8 cellular contexts compared by ENCODE assay signal in the genomic region with DNA sequence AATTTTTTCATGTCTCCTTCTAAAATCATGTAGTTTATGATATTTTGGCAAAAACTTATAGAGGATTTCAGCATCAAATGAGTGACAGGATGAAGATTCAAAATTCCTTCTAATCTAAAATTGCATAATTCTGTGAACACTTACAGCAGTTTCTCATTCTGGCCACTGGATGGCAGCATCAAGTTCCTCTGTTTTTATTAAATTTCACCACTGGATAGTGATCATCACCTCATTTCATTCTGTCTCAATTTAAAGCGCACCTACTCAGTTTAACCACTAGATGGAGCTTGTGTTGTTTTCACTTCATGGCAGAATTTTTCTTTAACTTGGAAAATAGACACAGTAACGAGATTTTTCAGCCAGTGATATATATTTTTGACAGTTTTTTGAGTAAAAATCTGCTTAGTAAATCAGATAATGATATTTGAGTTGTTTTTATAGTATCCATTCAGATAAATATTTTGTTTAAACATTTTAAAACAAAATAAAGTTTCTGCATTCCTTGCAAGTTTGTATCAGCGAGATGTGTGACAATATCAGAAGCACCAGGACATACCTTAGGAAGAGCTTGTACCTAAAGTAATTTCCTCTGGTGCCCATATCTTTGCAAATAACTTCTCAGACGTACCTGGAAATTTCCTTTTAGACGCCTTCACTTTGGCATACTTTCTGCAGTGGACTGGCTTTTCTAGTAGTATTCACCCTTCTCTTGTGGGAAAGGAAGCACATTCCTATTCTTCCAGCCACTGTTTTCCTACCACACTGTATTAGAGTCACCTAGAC.
A peak's percentile ranks its signal among the peaks of the same experiment; 100 is the strongest.
DNase-seq lines count a peak whose midpoint lies in the region; ATAC-seq and TF ChIP-seq lines count a peak whose summit lies in the region.

No MANE protein-coding gene starts in this region.

- no peaks in the 10 kb centered on the region for H3F3A ChIP-seq in GM23338 (replicated peaks; ENCODE audit: low read depth)

- no peak overlapping the region for H3K27ac Mint-ChIP-seq in GM23338

- no peak overlapping the region for H2AFZ ChIP-seq in GM23338
- no peak overlapping the region for H2AFZ ChIP-seq in Karpas-422 (ENCODE audit: low read length)

- no peak overlapping the region for H3K4me3 Mint-ChIP-seq in GM23338

- H3K4me3 ChIP-seq in GM23338: no peak overlapping the region
- no peak overlapping the region for H3K4me3 ChIP-seq in Karpas-422 (ENCODE audit: low read length)
- no peak overlapping the region for H3K4me3 ChIP-seq in fibroblast of pulmonary artery (replicated peaks; ENCODE audit: low read depth, low read length)
- no peak overlapping the region for H3K4me3 ChIP-seq in aorta (ENCODE audit: low read length in 2 of 2)

- no peaks in the 10 kb centered on the region for H3K79me2 ChIP-seq in GM23338 (replicated peaks; ENCODE audit: insufficient read depth)
- H3K79me2 ChIP-seq in Karpas-422 (ENCODE audit: low read length): no peaks in the 10 kb centered on the region

- H3K36me3 Mint-ChIP-seq in GM23338 (ENCODE audit: low read depth): no peaks in the 10 kb centered on the region

- H3K9me3 ChIP-seq in Karpas-422 (ENCODE audit: low read length): no peaks in the 10 kb centered on the region
- H3K9me3 ChIP-seq in aorta (ENCODE audit: control insufficient read depth, low read length): no peaks in the 10 kb centered on the region

- H3K36me3 ChIP-seq in GM23338 (ENCODE audit: insufficient read depth) (no peaks in the 10 kb centered on the region), Karpas-422 (ENCODE audit: insufficient read depth, low read length) (no peaks in the 10 kb centered on the region), aorta (ENCODE audit: control insufficient read depth in 1 of 2, insufficient read depth in 2 of 2, low read length in 1 of 2) (no peaks in the 10 kb centered on the region)

- 14 to 17% methylated on average over 5 of the region's 5 CpGs for WGBS in aorta, 2 donors

- H3K4me2 ChIP-seq in GM23338: no peak overlapping the region
- H3K4me2 ChIP-seq in Karpas-422 (ENCODE audit: low read depth, low read length, poor library complexity, severe bottlenecking): no peak overlapping the region

- H3K27me3 ChIP-seq in GM23338 (ENCODE audit: insufficient read depth) (no peaks in the 10 kb centered on the region), Karpas-422 (ENCODE audit: low read length) (no peaks in the 10 kb centered on the region), aorta (ENCODE audit: control insufficient read depth in 1 of 2, insufficient read depth in 2 of 2, low read length in 1 of 2) (no peaks in the 10 kb centered on the region)

- no peaks in the 10 kb centered on the region for H3K4me1 Mint-ChIP-seq in GM23338

- DNase-seq in GF-D8 (lab: John Stamatoyannopoulos, UW): peak; percentile 75
- DNase-seq in GM23338 (ENCODE audit: low spot score): peak; percentile 85
- DNase-seq in Karpas-422: peak; percentile 93
- peak; percentile 92 for DNase-seq in OCI-M1 (lab: John Stamatoyannopoulos, UW)
- peak; percentile 21 for DNase-seq in activated T-cell treated with anti-CD3 and anti-CD28 coated beads for 48 hours (ENCODE audit: low read depth)
- peak; percentile 89 for DNase-seq in fibroblast of pulmonary artery (ENCODE audit: low read depth)
- DNase-seq in omental fat pad (ENCODE audit: low spot score): no peak
- peak in 1 of 2 donors; percentile 52 for DNase-seq in aorta

- ATAC-seq in GM23338 (peak; percentile 61), omental fat pad (ENCODE audit: low FRiP score) (peak; percentile 95), aorta (ENCODE audit: low FRiP score) (peak; percentile 94)

- H4K20me1 ChIP-seq in GM23338 (replicated peaks; ENCODE audit: insufficient read depth): no peaks in the 10 kb centered on the region
- H4K20me1 ChIP-seq in Karpas-422 (ENCODE audit: insufficient read depth, low read depth, low read length): no peaks in the 10 kb centered on the region

- H3K9me2 ChIP-seq in GM23338 (ENCODE audit: insufficient read depth) (no peaks in the 10 kb centered on the region), Karpas-422 (replicated peaks; ENCODE audit: insufficient read depth, low read length) (no peaks in the 10 kb centered on the region)

- H3K27me3 Mint-ChIP-seq in GM23338 (ENCODE audit: insufficient read depth, low read depth, poor library complexity): no peaks in the 10 kb centered on the region

- no peak overlapping the region for H3K9ac ChIP-seq in Karpas-422 (ENCODE audit: low read length)

- intact Hi-C loops in aorta (cut with DNase I): loop anchor here (5.0 to 10.0 kb wide), 2 partner anchors 220 to 223 kb away; no protein-coding TSS in a partner anchor

- H3K27ac ChIP-seq in GM23338 (ENCODE audit: low read depth): no peak overlapping the region
- H3K27ac ChIP-seq in Karpas-422 (ENCODE audit: low read length): no peak overlapping the region
- no peak overlapping the region for H3K27ac ChIP-seq in aorta (ENCODE audit: low read depth in 1 of 2, low read length in 2 of 2)

- H3K9me3 Mint-ChIP-seq in GM23338: no peaks in the 10 kb centered on the region

- H3K4me1 ChIP-seq in GM23338 (ENCODE audit: insufficient read depth): no peaks in the 10 kb centered on the region
- H3K4me1 ChIP-seq in Karpas-422 (ENCODE audit: low read length): no peaks in the 10 kb centered on the region
- H3K4me1 ChIP-seq in aorta (ENCODE audit: control insufficient read depth in 1 of 2, insufficient read depth in 2 of 2, low read length in 2 of 2): no peaks in the 10 kb centered on the region

- TF ChIP-seq CTCF in GM23338 (conservative IDR thresholded peaks at IDR 0.05; ENCODE audit: low read depth in 2 of 2) (peak; percentile 79 to 99), fibroblast of pulmonary artery (IDR thresholded peaks at IDR 0.05; ENCODE audit: low read length, missing control alignments) (peak; percentile 95), omental fat pad (IDR thresholded peaks at IDR 0.05) (peak in 2 of 3 donors; percentile 78 to 95)

TF ChIP-seq in GM23338, 12 proteins besides CTCF, POLR2A, EP300 and RAD21:
- TF ChIP-seq EZH2 (IDR thresholded peaks at IDR 0.05; ENCODE audit: low read depth, unreplicated experiment): no peak
- TF ChIP-seq, protein P1, sequence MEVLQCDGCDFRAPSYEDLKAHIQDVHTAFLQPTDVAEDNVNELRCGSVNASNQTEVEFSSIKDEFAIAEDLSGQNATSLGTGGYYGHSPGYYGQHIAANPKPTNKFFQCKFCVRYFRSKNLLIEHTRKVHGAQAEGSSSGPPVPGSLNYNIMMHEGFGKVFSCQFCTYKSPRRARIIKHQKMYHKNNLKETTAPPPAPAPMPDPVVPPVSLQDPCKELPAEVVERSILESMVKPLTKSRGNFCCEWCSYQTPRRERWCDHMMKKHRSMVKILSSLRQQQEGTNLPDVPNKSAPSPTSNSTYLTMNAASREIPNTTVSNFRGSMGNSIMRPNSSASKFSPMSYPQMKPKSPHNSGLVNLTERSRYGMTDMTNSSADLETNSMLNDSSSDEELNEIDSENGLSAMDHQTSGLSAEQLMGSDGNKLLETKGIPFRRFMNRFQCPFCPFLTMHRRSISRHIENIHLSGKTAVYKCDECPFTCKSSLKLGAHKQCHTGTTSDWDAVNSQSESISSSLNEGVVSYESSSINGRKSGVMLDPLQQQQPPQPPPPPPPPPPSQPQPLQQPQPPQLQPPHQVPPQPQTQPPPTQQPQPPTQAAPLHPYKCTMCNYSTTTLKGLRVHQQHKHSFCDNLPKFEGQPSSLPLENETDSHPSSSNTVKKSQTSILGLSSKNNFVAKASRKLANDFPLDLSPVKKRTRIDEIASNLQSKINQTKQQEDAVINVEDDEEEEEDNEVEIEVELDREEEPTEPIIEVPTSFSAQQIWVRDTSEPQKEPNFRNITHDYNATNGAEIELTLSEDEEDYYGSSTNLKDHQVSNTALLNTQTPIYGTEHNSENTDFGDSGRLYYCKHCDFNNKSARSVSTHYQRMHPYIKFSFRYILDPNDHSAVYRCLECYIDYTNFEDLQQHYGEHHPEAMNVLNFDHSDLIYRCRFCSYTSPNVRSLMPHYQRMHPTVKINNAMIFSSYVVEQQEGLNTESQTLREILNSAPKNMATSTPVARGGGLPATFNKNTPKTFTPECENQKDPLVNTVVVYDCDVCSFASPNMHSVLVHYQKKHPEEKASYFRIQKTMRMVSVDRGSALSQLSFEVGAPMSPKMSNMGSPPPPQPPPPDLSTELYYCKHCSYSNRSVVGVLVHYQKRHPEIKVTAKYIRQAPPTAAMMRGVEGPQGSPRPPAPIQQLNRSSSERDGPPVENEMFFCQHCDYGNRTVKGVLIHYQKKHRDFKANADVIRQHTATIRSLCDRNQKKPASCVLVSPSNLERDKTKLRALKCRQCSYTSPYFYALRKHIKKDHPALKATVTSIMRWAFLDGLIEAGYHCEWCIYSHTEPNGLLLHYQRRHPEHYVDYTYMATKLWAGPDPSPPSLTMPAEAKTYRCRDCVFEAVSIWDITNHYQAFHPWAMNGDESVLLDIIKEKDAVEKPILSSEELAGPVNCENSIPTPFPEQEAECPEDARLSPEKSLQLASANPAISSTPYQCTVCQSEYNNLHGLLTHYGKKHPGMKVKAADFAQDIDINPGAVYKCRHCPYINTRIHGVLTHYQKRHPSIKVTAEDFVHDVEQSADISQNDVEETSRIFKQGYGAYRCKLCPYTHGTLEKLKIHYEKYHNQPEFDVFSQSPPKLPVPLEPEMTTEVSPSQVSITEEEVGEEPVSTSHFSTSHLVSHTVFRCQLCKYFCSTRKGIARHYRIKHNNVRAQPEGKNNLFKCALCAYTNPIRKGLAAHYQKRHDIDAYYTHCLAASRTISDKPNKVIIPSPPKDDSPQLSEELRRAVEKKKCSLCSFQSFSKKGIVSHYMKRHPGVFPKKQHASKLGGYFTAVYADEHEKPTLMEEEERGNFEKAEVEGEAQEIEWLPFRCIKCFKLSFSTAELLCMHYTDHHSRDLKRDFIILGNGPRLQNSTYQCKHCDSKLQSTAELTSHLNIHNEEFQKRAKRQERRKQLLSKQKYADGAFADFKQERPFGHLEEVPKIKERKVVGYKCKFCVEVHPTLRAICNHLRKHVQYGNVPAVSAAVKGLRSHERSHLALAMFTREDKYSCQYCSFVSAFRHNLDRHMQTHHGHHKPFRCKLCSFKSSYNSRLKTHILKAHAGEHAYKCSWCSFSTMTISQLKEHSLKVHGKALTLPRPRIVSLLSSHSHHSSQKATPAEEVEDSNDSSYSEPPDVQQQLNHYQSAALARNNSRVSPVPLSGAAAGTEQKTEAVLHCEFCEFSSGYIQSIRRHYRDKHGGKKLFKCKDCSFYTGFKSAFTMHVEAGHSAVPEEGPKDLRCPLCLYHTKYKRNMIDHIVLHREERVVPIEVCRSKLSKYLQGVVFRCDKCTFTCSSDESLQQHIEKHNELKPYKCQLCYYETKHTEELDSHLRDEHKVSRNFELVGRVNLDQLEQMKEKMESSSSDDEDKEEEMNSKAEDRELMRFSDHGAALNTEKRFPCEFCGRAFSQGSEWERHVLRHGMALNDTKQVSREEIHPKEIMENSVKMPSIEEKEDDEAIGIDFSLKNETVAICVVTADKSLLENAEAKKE (CRISPR knock-in tag; IDR thresholded peaks at IDR 0.05): no peak
